Comparison of ENCODE assay signal across 18 cellular contexts in the genomic region with DNA sequence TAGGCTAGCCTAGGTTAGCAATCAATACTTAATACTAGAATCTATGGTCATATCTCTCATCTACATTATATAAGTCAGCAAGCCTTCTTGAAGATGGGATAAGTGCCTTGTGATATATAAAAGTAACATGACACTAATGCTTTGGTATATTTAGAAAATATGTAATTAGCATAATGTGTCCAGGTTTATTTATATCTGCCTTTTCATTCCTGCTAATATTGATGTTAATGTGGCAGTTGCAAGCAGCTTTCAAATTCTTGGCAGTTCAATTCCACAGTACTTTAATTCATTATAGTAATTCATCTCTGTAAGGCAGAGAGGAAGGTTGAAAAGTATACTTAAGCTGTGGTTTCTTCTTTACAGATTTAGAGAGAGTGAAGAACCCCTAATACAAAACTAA.
DNase-seq lines count a peak whose midpoint lies in the region; ATAC-seq and TF ChIP-seq lines count a peak whose summit lies in the region.
"Had no signal": no experiment of that assay in that cellular context is flagged by ENCODE, and none has a peak within 500 bp of the region (broad histone marks: within the 10 kb centered on the region; RNA-seq: fewer than 3 reads in every experiment).

No MANE protein-coding gene starts in this region.

- no peaks in the 10 kb centered on the region for H3K27me3 Mint-ChIP-seq in nephron (ENCODE audit: low read depth)
- H3K27me3 Mint-ChIP-seq: B cell; CD4-positive, alpha-beta T cell had no signal

- peak overlapping the region in 2 of 3 experiments; percentile 45 to 57 for H3K27ac Mint-ChIP-seq in nephron
- H3K27ac Mint-ChIP-seq: B cell; CD4-positive, alpha-beta T cell; CD8-positive, alpha-beta T cell had no signal

- no peak for ATAC-seq in HG02610 (IDR thresholded peaks at IDR 0.05; ENCODE audit: unreplicated experiment)
- ATAC-seq: A549; CD8-positive, alpha-beta T cell; GM12878 had no signal

- H2AFZ ChIP-seq in neuron (ENCODE audit: low read depth, low read length), result peak overlapping the region; percentile 28

- no peaks in the 10 kb centered on the region for H3K36me3 ChIP-seq in neuron (ENCODE audit: insufficient read depth, low read length)
- H3K36me3 ChIP-seq: BLaER1 treated with 17β-estradiol and CSF1 and Interleukin-3, amounts not matched to agents 10 nM and 100 nM had no signal

- H3K4me1 Mint-ChIP-seq in nephron, result peaks cover 12% of the 10 kb centered on the region
- H3K4me1 Mint-ChIP-seq: B cell had no signal

- H3K4me1 ChIP-seq in neuron (ENCODE audit: insufficient read depth, low read length), result no peaks in the 10 kb centered on the region
- H3K4me1 ChIP-seq: A549, Caco-2 had no signal

- H3K27me3 ChIP-seq in neuron (ENCODE audit: insufficient read depth, low read length), result no peaks in the 10 kb centered on the region
- H3K27me3 ChIP-seq: BLaER1 treated with 17β-estradiol and CSF1 and Interleukin-3, amounts not matched to agents 10 nM and 100 nM had no signal

- no peaks in the 10 kb centered on the region for H3K9me3 ChIP-seq in neuron (ENCODE audit: low read length)
- H3K9me3 ChIP-seq: A549, Caco-2 had no signal

- no peak for TF ChIP-seq CTCF in nephron (IDR thresholded peaks at IDR 0.05; ENCODE audit: unreplicated experiment in 3 of 3)

- peak overlapping the region in 1 of 3 experiments; percentile 4 for H3K4me3 Mint-ChIP-seq in nephron
- H3K4me3 Mint-ChIP-seq: B cell; CD4-positive, alpha-beta T cell; CD8-positive, alpha-beta T cell had no signal

- H3K9me3 Mint-ChIP-seq in nephron, result peaks cover 8% of the 10 kb centered on the region
- H3K9me3 Mint-ChIP-seq: CD4-positive, alpha-beta T cell; CD8-positive, alpha-beta T cell had no signal

- DNase-seq in NCI-H1105 treated with DMSO at 0.1 percent for 48 hours (lab: John Stamatoyannopoulos, UW), result peak; percentile 7
- no peak for DNase-seq in NCI-H1105 (lab: John Stamatoyannopoulos, UW)
- DNase-seq in NCI-H69 (lab: John Stamatoyannopoulos, UW), result peak; percentile 25
- DNase-seq in activated CD4-positive, alpha-beta T cell treated with anti-CD3 and anti-CD28 coated beads, Interleukin-2, amount 50 U/mL, for 4 hours, result no peak
- DNase-seq: AML-193; Caco-2; Calu3; CD4-positive, alpha-beta T cell; CD8-positive, alpha-beta T cell; DMS79 treated with DMSO at 0.1 percent for 48 hours; GF-D8 had no signal

- no peak overlapping the region for H3K4me3 ChIP-seq in neuron (ENCODE audit: low read length)
- H3K4me3 ChIP-seq: A549; BLaER1 treated with 17β-estradiol and CSF1 and Interleukin-3, amounts not matched to agents 10 nM and 100 nM; GM12878 had no signal

- no peaks in the 10 kb centered on the region for H3K36me3 Mint-ChIP-seq in nephron (ENCODE audit: low read depth)
- H3K36me3 Mint-ChIP-seq: CD8-positive, alpha-beta T cell had no signal

Comparison
In these comparisons a context has a peak if more than half of its experiments do, and no peak if none do; other contexts are left out.
1. DNase-seq: peak in NCI-H1105 treated with DMSO at 0.1 percent for 48 hours (single experiment) and NCI-H69 (single experiment); none in NCI-H1105 (single experiment) and activated CD4-positive, alpha-beta T cell treated with anti-CD3 and anti-CD28 coated beads, Interleukin-2, amount 50 U/mL, for 4 hours (0 of 2).